Comparison of ENCODE assay signal across 1 cellular context in genomic region chrX:124504106-124504983, GRCh38.
A peak's percentile ranks its signal among the peaks of the same experiment; 100 is the strongest.
TF ChIP-seq lines count a peak whose summit lies in the region.

No MANE protein-coding gene starts in this region.

TF ChIP-seq in GM12878, 131 proteins besides CTCF, POLR2A, EP300 and RAD21 (continued from another document):
- no peak for TF ChIP-seq BCLAF1 (IDR thresholded peaks at IDR 0.05)
- TF ChIP-seq IKZF1 (conservative IDR thresholded peaks at IDR 0.05): peak; percentile 87
- TF ChIP-seq SPI1 (IDR thresholded peaks at IDR 0.05; ENCODE audit: borderline replicate concordance, insufficient read depth, low read depth, low read length): peak; percentile 63; the same call in 1 of the 2 replicates
- no peak for TF ChIP-seq CUX1 (IDR thresholded peaks at IDR 0.05; ENCODE audit: insufficient replicate concordance, low read depth, low read length)
- peak; percentile 33; the same call in 1 of the 2 replicates for TF ChIP-seq BMI1 (IDR thresholded peaks at IDR 0.05; ENCODE audit: borderline replicate concordance)
- TF ChIP-seq MEF2B (IDR thresholded peaks at IDR 0.05; ENCODE audit: partially characterized antibody, poor library complexity, severe bottlenecking): peak; percentile 75
- 0 out of 2 replicates have a peak, but pooled peaks have one; percentile 29 for TF ChIP-seq GATAD2B (conservative IDR thresholded peaks at IDR 0.05; ENCODE audit: low read depth)
- 0 out of 2 replicates have a peak, but pooled peaks have one; percentile 34 for TF ChIP-seq CHD2 (IDR thresholded peaks at IDR 0.05; ENCODE audit: borderline replicate concordance, low read depth, low read length)
- TF ChIP-seq RELB (IDR thresholded peaks at IDR 0.05; ENCODE audit: low read depth): peak; percentile 74; the same call in 1 of the 2 replicates
- peak; percentile 40; the same call in 1 of the 2 replicates for TF ChIP-seq NR2F1 (conservative IDR thresholded peaks at IDR 0.05)
- TF ChIP-seq ETV6 (conservative IDR thresholded peaks at IDR 0.05 in 1 of 2, IDR thresholded peaks at IDR 0.05 in 1 of 2; ENCODE audit: borderline replicate concordance in 1 of 2, low read depth in 1 of 2): peak in 1 of 2 experiments; percentile 19; a peak in 1 of 4 replicates
- peak; percentile 83 to 88 for TF ChIP-seq BHLHE40 (IDR thresholded peaks at IDR 0.05; ENCODE audit: borderline replicate concordance in 1 of 2, low read depth in 2 of 2, low read length in 1 of 2)
